In the genomic region with DNA sequence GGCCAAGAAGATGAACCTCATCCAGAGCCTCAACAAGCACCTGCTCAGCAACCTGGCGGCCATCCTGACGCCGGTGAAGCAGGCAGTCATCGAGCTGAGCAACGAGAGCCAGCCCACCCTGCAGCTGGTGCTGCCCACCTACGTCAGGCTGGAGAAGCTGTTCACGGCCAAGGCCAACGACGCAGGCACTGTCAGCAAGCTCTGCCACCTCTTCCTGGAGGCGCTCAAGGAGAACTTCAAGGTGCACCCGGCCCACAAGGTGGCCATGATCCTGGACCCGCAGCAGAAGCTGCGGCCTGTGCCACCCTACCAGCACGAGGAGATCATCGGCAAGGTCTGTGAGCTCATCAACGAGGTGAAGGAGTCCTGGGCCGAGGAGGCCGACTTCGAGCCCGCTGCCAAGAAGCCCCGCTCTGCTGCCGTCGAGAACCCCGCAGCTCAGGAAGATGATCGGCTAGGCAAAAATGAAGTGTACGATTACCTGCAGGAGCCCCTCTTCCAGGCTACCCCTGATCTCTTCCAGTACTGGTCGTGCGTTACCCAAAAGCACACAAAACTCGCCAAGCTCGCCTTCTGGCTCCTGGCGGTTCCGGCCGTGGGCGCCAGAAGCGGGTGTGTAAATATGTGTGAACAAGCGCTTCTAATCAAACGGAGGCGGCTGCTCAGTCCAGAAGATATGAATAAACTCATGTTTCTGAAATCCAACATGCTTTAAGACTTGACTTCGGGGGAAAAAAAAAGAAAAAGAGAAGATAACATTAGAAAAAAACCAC, we compare ENCODE assay signal across 19 cellular contexts. TPM values are rescaled to one million over a fixed set of nuclear protein-coding genes. Genes with fewer than 3 reads are reported as not detected.
DNase-seq lines count a peak whose midpoint lies in the region; ATAC-seq and TF ChIP-seq lines count a peak whose summit lies in the region.
"Had no signal": no experiment of that assay in that cellular context is flagged by ENCODE, and none has a peak within 500 bp of the region (broad histone marks: within the 10 kb centered on the region; RNA-seq: fewer than 3 reads in every experiment).

No MANE protein-coding gene starts in this region.

- H3K4me1 Mint-ChIP-seq in progenitor cell of endocrine pancreas (ENCODE audit: low read depth): peaks cover 3% of the 10 kb centered on the region
- H3K4me1 Mint-ChIP-seq in activated CD4-positive, alpha-beta T cell treated with anti-CD3 and anti-CD28 coated beads for 36 hours: no peaks in the 10 kb centered on the region

- H3K4ac ChIP-seq in mesenchymal stem cell (ENCODE audit: low read depth in 1 of 2, low read length in 2 of 2): peak overlapping the region in 1 of 2 experiments; percentile 13

- H4K8ac ChIP-seq in mesenchymal stem cell (ENCODE audit: low read length): no peak overlapping the region

- no peak overlapping the region for H3K23ac ChIP-seq in mesenchymal stem cell (ENCODE audit: low read length in 2 of 2)

- no peaks in the 10 kb centered on the region for H3K27me3 Mint-ChIP-seq in progenitor cell of endocrine pancreas
- H3K27me3 Mint-ChIP-seq in activated CD4-positive, alpha-beta T cell treated with anti-CD3 and anti-CD28 coated beads for 36 hours: no peaks in the 10 kb centered on the region

- H4K91ac ChIP-seq in mesenchymal stem cell (ENCODE audit: low read length): peak overlapping the region; percentile 43

- no peak overlapping the region for H3K4me2 ChIP-seq in mesenchymal stem cell (ENCODE audit: low read length, poor library complexity, severe bottlenecking)

- no peaks in the 10 kb centered on the region for H3K4me1 ChIP-seq in BE2C
- no peaks in the 10 kb centered on the region for H3K4me1 ChIP-seq in mesenchymal stem cell (ENCODE audit: control insufficient read depth, insufficient read depth, low read depth, low read length)

- intact Hi-C loops in activated CD4-positive, alpha-beta T cell treated with anti-CD3 and anti-CD28 coated beads for 36 hours (cut with DNase I, micrococcal nuclease): no loop called here

- no peak overlapping the region for H2AFZ ChIP-seq in mesenchymal stem cell (ENCODE audit: low read depth, low read length)

- H3K4me3 Mint-ChIP-seq in progenitor cell of endocrine pancreas (ENCODE audit: low read depth): no peak overlapping the region
- no peak overlapping the region for H3K4me3 Mint-ChIP-seq in activated CD4-positive, alpha-beta T cell treated with anti-CD3 and anti-CD28 coated beads for 36 hours
- H3K4me3 Mint-ChIP-seq: HFFc6 had no signal

- no peak for ATAC-seq in activated CD4-positive, alpha-beta T cell treated with anti-CD3 and anti-CD28 coated beads for 36 hours

- DNase-seq in BE2C (peak; percentile 4), mesenchymal stem cell (no peak), progenitor cell of endocrine pancreas (ENCODE audit: low spot score, unreplicated experiment) (no peak), SKM-1 treated with dmso at 0.1 percent for 144 hours (lab: John Stamatoyannopoulos, UW; ENCODE audit: unreplicated experiment) (no peak), NCI-H226 (no peak), H7 (no peak)
- DNase-seq in activated CD4-positive, alpha-beta T cell treated with anti-CD3 and anti-CD28 coated beads for 36 hours: no peak
- DNase-seq: HFFc6, KG1, NCI-H1417, NCI-H187, NCI-H2107, NCI-H524, NCI-H82, SHP77 had no signal

- H3K27me3 ChIP-seq in BE2C: no peaks in the 10 kb centered on the region
- H3K27me3 ChIP-seq in mesenchymal stem cell (ENCODE audit: control insufficient read depth in 1 of 2, insufficient read depth in 1 of 2, low read length in 2 of 2): no peaks in the 10 kb centered on the region
- no peaks in the 10 kb centered on the region for H3K27me3 ChIP-seq in H7 (ENCODE audit: control insufficient read depth, insufficient read depth, low read length)

- H3K18ac ChIP-seq in mesenchymal stem cell (ENCODE audit: low read depth in 1 of 2, low read length in 2 of 2): no peak overlapping the region

- H3K9ac ChIP-seq in mesenchymal stem cell (ENCODE audit: low read length): no peak overlapping the region

- no peak overlapping the region for H3K4me3 ChIP-seq in BE2C (ENCODE audit: low read depth, low read length)
- H3K4me3 ChIP-seq in mesenchymal stem cell (ENCODE audit: insufficient read depth in 1 of 2, low read depth in 1 of 2, low read length in 2 of 2): peak overlapping the region in 1 of 2 experiments; percentile 10
- no peak overlapping the region for H3K4me3 ChIP-seq in H7 (ENCODE audit: insufficient read depth, low read depth, low read length)

- no peak overlapping the region for H2BK120ac ChIP-seq in mesenchymal stem cell (ENCODE audit: low read depth, low read length)

- POLR2A ChIA-PET in activated CD4-positive, alpha-beta T cell treated with anti-CD3 and anti-CD28 coated beads for 36 hours (lab: Charles Lee): interaction anchor here (0.6 kb wide), 1 partner anchor 1911 kb away, joined by 4 read pairs; no protein-coding TSS in a partner anchor

- H3K36me3 ChIP-seq in BE2C (peaks cover 42% of the 10 kb centered on the region), mesenchymal stem cell (ENCODE audit: control insufficient read depth in 1 of 2, insufficient read depth in 2 of 2, low read depth in 1 of 2, low read length in 2 of 2) (peaks cover 62 to 80% of the 10 kb centered on the region in 2 experiments), H7 (replicated peaks; ENCODE audit: control insufficient read depth, insufficient read depth, low read length) (peaks cover 2% of the 10 kb centered on the region)

- H3K27ac ChIP-seq in VCaP (peak overlapping the region; percentile 37), mesenchymal stem cell (ENCODE audit: low read length, poor library complexity, severe bottlenecking) (no peak overlapping the region)
- H3K27ac ChIP-seq: C4-2B had no signal

- no peak overlapping the region for H3K14ac ChIP-seq in mesenchymal stem cell (ENCODE audit: low read length in 2 of 2)

- no peak overlapping the region for H2AK5ac ChIP-seq in mesenchymal stem cell (ENCODE audit: low read length, severe bottlenecking)

- H2BK12ac ChIP-seq in mesenchymal stem cell (ENCODE audit: low read length in 2 of 2): no peak overlapping the region

- WGBS in mesenchymal stem cell: 98% methylated on average over 38 of the region's 39 CpGs

- no peak overlapping the region for H2BK5ac ChIP-seq in mesenchymal stem cell (ENCODE audit: low read depth, low read length, poor library complexity, severe bottlenecking)

- peaks cover 15% of the 10 kb centered on the region for H3K79me1 ChIP-seq in mesenchymal stem cell (replicated peaks; ENCODE audit: low read length, poor library complexity, severe bottlenecking)

- peaks cover 56% of the 10 kb centered on the region for H3K36me3 Mint-ChIP-seq in progenitor cell of endocrine pancreas (ENCODE audit: insufficient read depth)
- no peaks in the 10 kb centered on the region for H3K36me3 Mint-ChIP-seq in activated CD4-positive, alpha-beta T cell treated with anti-CD3 and anti-CD28 coated beads for 36 hours (ENCODE audit: low read depth)

- no peaks in the 10 kb centered on the region for H3K9me3 ChIP-seq in BE2C
- no peaks in the 10 kb centered on the region for H3K9me3 ChIP-seq in mesenchymal stem cell (ENCODE audit: control insufficient read depth, low read length)

- H3K27ac Mint-ChIP-seq in progenitor cell of endocrine pancreas: peak overlapping the region; percentile 81
- H3K27ac Mint-ChIP-seq in activated CD4-positive, alpha-beta T cell treated with anti-CD3 and anti-CD28 coated beads for 36 hours: no peak overlapping the region
- H3K27ac Mint-ChIP-seq: HFFc6 had no signal

- no peak for TF ChIP-seq CTCF in BE2C (IDR thresholded peaks at IDR 0.05; ENCODE audit: low read depth, low read length)
- no peak for TF ChIP-seq CTCF in VCaP (conservative IDR thresholded peaks at IDR 0.05)
- no peak for TF ChIP-seq CTCF in progenitor cell of endocrine pancreas (IDR thresholded peaks at IDR 0.05; ENCODE audit: unreplicated experiment)

- H2BK15ac ChIP-seq in mesenchymal stem cell (ENCODE audit: low read depth, poor library complexity, severe bottlenecking): no peak overlapping the region

- no peaks in the 10 kb centered on the region for H3K9me3 Mint-ChIP-seq in progenitor cell of endocrine pancreas (ENCODE audit: low read depth)
- H3K9me3 Mint-ChIP-seq in activated CD4-positive, alpha-beta T cell treated with anti-CD3 and anti-CD28 coated beads for 36 hours (ENCODE audit: low read depth): no peaks in the 10 kb centered on the region
- H3K9me3 Mint-ChIP-seq: HFFc6 had no signal

- CTCF ChIA-PET in activated CD4-positive, alpha-beta T cell treated with anti-CD3 and anti-CD28 coated beads for 36 hours (lab: Charles Lee): no interaction called here

RNA-seq across cellular contexts. Expression of a gene that starts 28.5 kb away (rescaled TPM):
- polyA plus RNA-seq in BE2C (2012; ENCODE audit: insufficient read depth, insufficient read length, low read depth): 0.56 TPM
- 0.03 TPM for polyA plus RNA-seq in mesenchymal stem cell (2013, experiment 1 of 2)
- 0.03 TPM for polyA plus RNA-seq in mesenchymal stem cell (2013, experiment 2 of 2)
- 678 and 717 TPM in 2 replicates for total RNA-seq in progenitor cell of endocrine pancreas
- not detected for total RNA-seq in activated CD4-positive, alpha-beta T cell treated with anti-CD3 and anti-CD28 coated beads for 36 hours
- total RNA-seq in H7 (2014; rRNA removed; shearing (Covaris generic)): 1.6 and 1.7 TPM in 2 replicates
- total RNA-seq: A673, HFFc6 had no signal

RNA-seq across cellular contexts. Expression of a gene that starts 49.5 kb away (rescaled TPM):
- polyA plus RNA-seq in BE2C (2012; ENCODE audit: insufficient read depth, insufficient read length, low read depth): not detected
- polyA plus RNA-seq in mesenchymal stem cell (2013, experiment 1 of 2): 0.10 TPM
- polyA plus RNA-seq in mesenchymal stem cell (2013, experiment 2 of 2): not detected
- 166 and 176 TPM in 2 replicates for total RNA-seq in progenitor cell of endocrine pancreas
- total RNA-seq in activated CD4-positive, alpha-beta T cell treated with anti-CD3 and anti-CD28 coated beads for 36 hours: not detected
- total RNA-seq in H7 (2014; rRNA removed; shearing (Covaris generic)): 0.92 and 2.0 TPM in 2 replicates
- total RNA-seq: A673, H4, HFFc6 had no signal

Comparison
In these comparisons a context has a peak if more than half of its experiments do, and no peak if none do; other contexts are left out.
1. RNA of a gene that starts 28.5 kb away (total RNA-seq): 678 to 717 TPM in progenitor cell of endocrine pancreas; 1.6 to 1.7 TPM in H7 and not detected in activated CD4-positive, alpha-beta T cell treated with anti-CD3 and anti-CD28 coated beads for 36 hours; every median in the first group is over 100 times any median in the second.
2. RNA of a gene that starts 49.5 kb away (total RNA-seq): 166 to 176 TPM in progenitor cell of endocrine pancreas; 0.92 to 2.0 TPM in H7 and not detected in activated CD4-positive, alpha-beta T cell treated with anti-CD3 and anti-CD28 coated beads for 36 hours; every median in the first group is over 10 times any median in the second.